Comparison of ENCODE assay signal across 8 cellular contexts in the genomic region with DNA sequence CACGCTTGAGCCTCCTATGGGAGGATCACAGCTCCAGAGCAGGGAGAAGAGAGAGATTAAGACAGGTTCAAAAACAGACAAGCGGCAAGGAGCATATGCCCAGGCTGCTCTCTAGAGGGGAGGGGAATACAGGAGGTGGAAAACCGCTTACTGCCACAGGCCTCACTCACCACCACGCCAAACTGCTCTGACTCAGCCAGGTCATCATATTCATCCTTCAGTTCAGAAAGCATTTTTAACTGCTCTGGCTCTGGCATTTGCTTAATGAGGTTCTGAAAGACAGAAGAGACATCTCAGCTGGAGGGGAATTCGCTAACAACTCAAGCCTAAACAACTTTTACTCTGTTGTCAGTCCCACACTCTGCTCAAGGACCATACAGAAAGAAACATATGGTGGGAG.
DNase-seq lines count a peak whose midpoint lies in the region; ATAC-seq and TF ChIP-seq lines count a peak whose summit lies in the region.

No MANE protein-coding gene starts in this region.

- H3K4me3 ChIP-seq in fibroblast of pulmonary artery (replicated peaks; ENCODE audit: low read depth, low read length): no peak overlapping the region

- DNase-seq in fibroblast of pulmonary artery (ENCODE audit: low read depth): peak; percentile 67
- DNase-seq in activated CD8-positive, alpha-beta memory T cell treated with anti-CD3 and anti-CD28 coated beads for 24 hours: no peak
- DNase-seq in pons (ENCODE audit: low spot score): no peak

- ATAC-seq in GM19043 (IDR thresholded peaks at IDR 0.05; ENCODE audit: low read depth, unreplicated experiment): peak; percentile 45
- peak; percentile 40 for ATAC-seq in HG03565 (IDR thresholded peaks at IDR 0.05; ENCODE audit: unreplicated experiment)
- ATAC-seq in stimulated activated memory B cell treated with anti-CD40 and anti-IgM and Interleukin-4, amounts not matched to agents 10 μg/mL and 1 μg/mL and 100 μg/mL, for 72 hours: peak; percentile 76
- no peak for ATAC-seq in HG03135 (IDR thresholded peaks at IDR 0.05; ENCODE audit: unreplicated experiment)
- ATAC-seq in HG03139 (IDR thresholded peaks at IDR 0.05; ENCODE audit: unreplicated experiment): no peak

- peaks cover 20% of the 10 kb centered on the region for H3K4me1 Mint-ChIP-seq in stimulated activated memory B cell treated with anti-CD40 and anti-IgM and Interleukin-4, amounts not matched to agents 10 μg/mL and 1 μg/mL and 100 μg/mL, for 72 hours

- peaks cover 49% of the 10 kb centered on the region for H3K36me3 Mint-ChIP-seq in stimulated activated memory B cell treated with anti-CD40 and anti-IgM and Interleukin-4, amounts not matched to agents 10 μg/mL and 1 μg/mL and 100 μg/mL, for 72 hours

- no peaks in the 10 kb centered on the region for H3K9me3 Mint-ChIP-seq in stimulated activated memory B cell treated with anti-CD40 and anti-IgM and Interleukin-4, amounts not matched to agents 10 μg/mL and 1 μg/mL and 100 μg/mL, for 72 hours

- TF ChIP-seq CTCF in fibroblast of pulmonary artery (IDR thresholded peaks at IDR 0.05; ENCODE audit: low read length, missing control alignments): no peak

- H3K4me3 Mint-ChIP-seq in stimulated activated memory B cell treated with anti-CD40 and anti-IgM and Interleukin-4, amounts not matched to agents 10 μg/mL and 1 μg/mL and 100 μg/mL, for 72 hours: no peak overlapping the region

- no peaks in the 10 kb centered on the region for H3K27me3 Mint-ChIP-seq in stimulated activated memory B cell treated with anti-CD40 and anti-IgM and Interleukin-4, amounts not matched to agents 10 μg/mL and 1 μg/mL and 100 μg/mL, for 72 hours

- no peak overlapping the region for H3K27ac Mint-ChIP-seq in stimulated activated memory B cell treated with anti-CD40 and anti-IgM and Interleukin-4, amounts not matched to agents 10 μg/mL and 1 μg/mL and 100 μg/mL, for 72 hours

Comparison
In these comparisons a context has a peak if more than half of its experiments do, and no peak if none do; other contexts are left out.
1. ATAC-seq: peak in GM19043 (single experiment), HG03565 (single experiment) and stimulated activated memory B cell treated with anti-CD40 and anti-IgM and Interleukin-4, amounts not matched to agents 10 μg/mL and 1 μg/mL and 100 μg/mL, for 72 hours (single experiment); none in HG03135 (single experiment) and HG03139 (single experiment).